In the genomic region with DNA sequence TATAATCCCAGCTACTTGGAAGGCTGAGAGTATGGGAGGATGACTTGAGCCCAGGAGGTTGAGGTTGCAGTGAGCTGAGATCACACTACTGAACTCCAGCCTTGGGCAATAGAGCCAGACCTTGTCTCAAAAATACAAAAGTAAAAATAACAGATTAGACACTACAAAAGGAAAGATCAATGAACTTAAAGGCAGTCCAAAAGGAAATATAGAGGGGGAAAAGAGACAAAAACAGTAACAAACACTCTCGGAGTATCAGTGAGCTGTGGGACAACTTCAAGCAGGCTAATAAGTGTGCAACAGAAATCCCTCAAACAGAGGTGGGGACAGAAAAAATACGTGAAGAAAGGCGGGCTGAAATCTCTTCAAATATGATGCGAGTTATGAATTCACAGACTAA, we compare ENCODE assay signal across 27 cellular contexts.
"Had no signal": no experiment of that assay in that cellular context is flagged by ENCODE, and none has a peak within 500 bp of the region (broad histone marks: within the 10 kb centered on the region; RNA-seq: fewer than 3 reads in every experiment).

No MANE protein-coding gene starts in this region.

- FAIRE-seq: islet of Langerhans, kidney, small intestine had no signal

- H3K27me3 Mint-ChIP-seq: naive B cell; stimulated activated memory B cell treated with anti-CD40 and anti-IgM and Interleukin-4, amounts not matched to agents 10 μg/mL and 1 μg/mL and 100 μg/mL, for 72 hours; stimulated activated naive CD8-positive, alpha-beta T cell treated with anti-CD3 and anti-CD28 coated beads, Interleukin-15, amount 100 ng/mL, for 72 hours; type B pancreatic cell had no signal

- H3K27ac Mint-ChIP-seq: immature natural killer cell; mesothelial cell of epicardium; natural killer cell; stimulated activated memory B cell treated with anti-CD40 and anti-IgM and Interleukin-4, amounts not matched to agents 10 μg/mL and 1 μg/mL and 100 μg/mL, for 72 hours; stimulated activated naive CD8-positive, alpha-beta T cell treated with anti-CD3 and anti-CD28 coated beads, Interleukin-15, amount 100 ng/mL, for 72 hours; type B pancreatic cell had no signal

- H3K4me1 ChIP-seq: left lung, lower lobe of right lung, prostate gland, sigmoid colon, spleen, tibial nerve, uterus had no signal

- H3K4me3 Mint-ChIP-seq: immature natural killer cell; mesothelial cell of epicardium; naive B cell; natural killer cell; stimulated activated memory B cell treated with anti-CD40 and anti-IgM and Interleukin-4, amounts not matched to agents 10 μg/mL and 1 μg/mL and 100 μg/mL, for 72 hours; stimulated activated naive CD8-positive, alpha-beta T cell treated with anti-CD3 and anti-CD28 coated beads, Interleukin-15, amount 100 ng/mL, for 72 hours; type B pancreatic cell had no signal

- H3K27ac ChIP-seq: left lung, lower lobe of right lung, ovary, prostate gland, sigmoid colon, spleen, tibial nerve, uterus had no signal

- H3K4me3 ChIP-seq: left lung, lower lobe of right lung, ovary, prostate gland, sigmoid colon, spleen, tibial nerve, uterus had no signal

- H3K9me3 ChIP-seq: ovary, prostate gland, uterus had no signal

- H3K4me1 Mint-ChIP-seq: immature natural killer cell, mesothelial cell of epicardium, naive B cell had no signal

- DNase-seq: hypothalamus; immature natural killer cell; kidney; left colon; left lung; lower lobe of right lung; mammary epithelial cell; mesendoderm; naive B cell; natural killer cell; ovary; retina; right cardiac atrium; sigmoid colon; small intestine; spleen; stimulated activated CD4-positive, alpha-beta T cell treated with anti-CD3 and anti-CD28 coated beads, Interleukin-4, amount 100 ng/mL, for 24 hours; stimulated activated naive CD4-positive, alpha-beta T cell treated with Interleukin-2 at 50 U/mL for 16 hours; stimulated activated naive CD8-positive, alpha-beta T cell treated with anti-CD3 and anti-CD28 coated beads, Interleukin-15, amount 100 ng/mL, for 72 hours; substantia nigra; uterus had no signal

- H3K36me3 ChIP-seq: lower lobe of right lung, ovary, prostate gland, sigmoid colon, uterus had no signal

- ATAC-seq: left colon; left lung; lower lobe of right lung; natural killer cell; right cardiac atrium; stimulated activated memory B cell treated with anti-CD40 and anti-IgM and Interleukin-4, amounts not matched to agents 10 μg/mL and 1 μg/mL and 100 μg/mL, for 72 hours; stimulated activated naive CD8-positive, alpha-beta T cell treated with anti-CD3 and anti-CD28 coated beads, Interleukin-15, amount 100 ng/mL, for 72 hours had no signal

- H3K27me3 ChIP-seq: left lung, ovary, sigmoid colon, spleen, tibial nerve, uterus had no signal
